1 cellular context compared by ENCODE assay signal in genomic region chr2:25355270-25355669, GRCh38.
TF ChIP-seq lines count a peak whose summit lies in the region.

No MANE protein-coding gene starts in this region.

TF ChIP-seq in GM23338, 12 proteins besides CTCF, POLR2A, EP300 and RAD21 (continued from another document):
- TF ChIP-seq REST (IDR thresholded peaks at IDR 0.05; ENCODE audit: unreplicated experiment) (no peak), NANOG (IDR thresholded peaks at IDR 0.05; ENCODE audit: borderline replicate concordance) (no peak), EZH2 (IDR thresholded peaks at IDR 0.05; ENCODE audit: low read depth, unreplicated experiment) (no peak), STAT1 (IDR thresholded peaks at IDR 0.05; ENCODE audit: unreplicated experiment) (no peak), ZNF462 (CRISPR knock-in tag; IDR thresholded peaks at IDR 0.05) (no peak), EZH2phosphoT487 (IDR thresholded peaks at IDR 0.05; ENCODE audit: unreplicated experiment) (no peak), ZNF114 (CRISPR knock-in tag; IDR thresholded peaks at IDR 0.05) (no peak)
